Comparison of ENCODE assay signal across 1 cellular context in the genomic region with DNA sequence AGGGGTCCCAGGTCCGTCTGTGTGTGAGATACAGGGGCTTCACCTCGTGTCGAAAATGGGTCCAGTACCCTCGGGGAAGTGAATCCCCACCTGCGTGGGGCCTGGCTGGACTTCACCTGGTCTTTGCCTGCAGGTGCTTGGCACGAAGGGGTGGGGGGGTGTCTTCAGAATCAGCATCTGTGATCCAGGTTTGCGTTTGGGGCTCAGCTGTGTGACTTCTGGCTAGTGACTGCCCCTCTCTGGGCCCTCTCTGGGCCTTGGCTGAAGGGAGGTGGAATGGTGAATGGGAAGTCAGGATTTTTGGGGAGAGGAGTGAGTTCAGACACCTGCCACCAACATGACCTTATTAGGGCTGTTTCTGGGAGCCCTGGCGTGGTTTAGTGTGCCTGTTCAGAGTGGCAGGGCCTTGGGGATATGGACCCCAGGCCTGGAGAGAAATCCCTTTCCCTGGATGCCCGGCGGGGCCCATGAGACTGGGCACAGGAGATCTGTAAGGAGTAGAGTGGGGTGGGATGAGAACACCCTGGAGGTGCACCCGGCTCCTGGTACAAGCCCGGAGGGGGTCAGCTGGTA.
TF ChIP-seq lines count a peak whose summit lies in the region.

No MANE protein-coding gene starts in this region.

TF ChIP-seq in GM23338, 12 proteins besides CTCF, POLR2A, EP300 and RAD21 (continued from another document):
- TF ChIP-seq, protein P1, sequence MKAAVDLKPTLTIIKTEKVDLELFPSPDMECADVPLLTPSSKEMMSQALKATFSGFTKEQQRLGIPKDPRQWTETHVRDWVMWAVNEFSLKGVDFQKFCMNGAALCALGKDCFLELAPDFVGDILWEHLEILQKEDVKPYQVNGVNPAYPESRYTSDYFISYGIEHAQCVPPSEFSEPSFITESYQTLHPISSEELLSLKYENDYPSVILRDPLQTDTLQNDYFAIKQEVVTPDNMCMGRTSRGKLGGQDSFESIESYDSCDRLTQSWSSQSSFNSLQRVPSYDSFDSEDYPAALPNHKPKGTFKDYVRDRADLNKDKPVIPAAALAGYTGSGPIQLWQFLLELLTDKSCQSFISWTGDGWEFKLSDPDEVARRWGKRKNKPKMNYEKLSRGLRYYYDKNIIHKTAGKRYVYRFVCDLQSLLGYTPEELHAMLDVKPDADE (IDR thresholded peaks at IDR 0.05) = no peak
